32 cellular contexts compared by ENCODE assay signal in the genomic region with DNA sequence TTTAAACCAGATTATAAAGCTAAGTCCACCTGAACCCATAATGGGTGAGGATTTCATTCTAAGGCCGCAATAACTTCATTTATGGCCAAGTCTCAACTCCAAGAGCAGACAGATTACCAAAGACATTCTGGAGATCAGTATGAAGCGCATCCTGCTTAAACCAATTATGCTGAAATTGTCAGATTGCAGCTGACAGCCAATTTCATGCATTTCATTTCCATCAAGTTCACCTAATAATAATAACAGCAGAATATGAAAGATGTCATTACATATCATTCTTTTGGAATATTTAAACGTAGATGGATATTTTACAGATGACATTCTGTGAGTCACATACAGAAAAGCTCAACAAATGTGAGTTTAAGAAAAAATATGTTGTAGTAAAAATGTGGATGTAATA. TPM values are rescaled to one million over a fixed set of nuclear protein-coding genes. Genes with fewer than 3 reads are reported as not detected.
"Had no signal": no experiment of that assay in that cellular context is flagged by ENCODE, and none has a peak within 500 bp of the region (broad histone marks: within the 10 kb centered on the region; RNA-seq: fewer than 3 reads in every experiment).

No MANE protein-coding gene starts in this region.

- DNase-seq: activated CD4-positive, alpha-beta T cell treated with anti-CD3 and anti-CD28 coated beads for 4 hours; activated CD4-positive, alpha-beta T cell treated with anti-CD3 and anti-CD28 coated beads, Interleukin-2, amount 50 U/mL, for 4 hours; activated CD8-positive, alpha-beta memory T cell treated with anti-CD3 and anti-CD28 coated beads for 24 hours; activated effector memory CD4-positive, alpha-beta T cell treated with Interleukin-2 at 50 U/mL for 16 hours; activated naive CD4-positive, alpha-beta T cell treated with Interleukin-2 at 50 U/mL for 16 hours; anterior cingulate cortex; endodermal cell; foreskin keratinocyte; heart left ventricle; hypothalamus; immature natural killer cell; kidney; left colon; mammary epithelial cell; nephron progenitor cell; ovary; retina; sigmoid colon; small intestine; stimulated activated CD4-positive, alpha-beta T cell treated with anti-CD3 and anti-CD28 coated beads, Interleukin-4, amount 100 ng/mL, for 24 hours; stimulated activated naive CD8-positive, alpha-beta T cell treated with anti-CD3 and anti-CD28 coated beads, Interleukin-15, amount 100 ng/mL, for 72 hours; T-helper 9 cell; tibial artery had no signal

- H3K4me3 ChIP-seq: heart left ventricle, ovary, sigmoid colon, tibial artery had no signal

- H3K27me3 ChIP-seq: ovary, sigmoid colon, tibial artery had no signal

- H3K36me3 ChIP-seq: heart left ventricle, ovary, sigmoid colon, tibial artery had no signal

- H3K27ac ChIP-seq: foreskin keratinocyte, heart left ventricle, ovary, sigmoid colon, tibial artery, VCaP had no signal

- H3K9me3 ChIP-seq: ovary had no signal

- FAIRE-seq: bronchial epithelial cell, small intestine, TTC549 had no signal

- H3K4me1 ChIP-seq: foreskin keratinocyte, heart left ventricle, sigmoid colon, tibial artery had no signal

- ATAC-seq: esophagus mucosa; foreskin keratinocyte; heart left ventricle; left colon; stimulated activated effector memory CD8-positive, alpha-beta T cell treated with anti-CD3 and anti-CD28 coated beads, Interleukin-12 subunit alpha, Interleukin-12 subunit beta, amount 100 ng/mL, for 72 hours; stimulated activated naive CD8-positive, alpha-beta T cell treated with anti-CD3 and anti-CD28 coated beads, Interleukin-15, amount 100 ng/mL, for 72 hours had no signal

RNA-seq across cellular contexts. Expression of a gene that starts 54.9 kb away (rescaled TPM):
- total RNA-seq: bronchial epithelial cell, endodermal cell, esophagus mucosa, foreskin keratinocyte, heart left ventricle, kidney, left colon, liver, mammary epithelial cell, mucosa of gallbladder, ovary, progenitor cell of endocrine pancreas, sigmoid colon, urinary bladder had no signal
- polyA plus RNA-seq: foreskin keratinocyte, immature natural killer cell, mammary epithelial cell, ovary, sigmoid colon, small intestine, urinary bladder had no signal
